In the genomic region with DNA sequence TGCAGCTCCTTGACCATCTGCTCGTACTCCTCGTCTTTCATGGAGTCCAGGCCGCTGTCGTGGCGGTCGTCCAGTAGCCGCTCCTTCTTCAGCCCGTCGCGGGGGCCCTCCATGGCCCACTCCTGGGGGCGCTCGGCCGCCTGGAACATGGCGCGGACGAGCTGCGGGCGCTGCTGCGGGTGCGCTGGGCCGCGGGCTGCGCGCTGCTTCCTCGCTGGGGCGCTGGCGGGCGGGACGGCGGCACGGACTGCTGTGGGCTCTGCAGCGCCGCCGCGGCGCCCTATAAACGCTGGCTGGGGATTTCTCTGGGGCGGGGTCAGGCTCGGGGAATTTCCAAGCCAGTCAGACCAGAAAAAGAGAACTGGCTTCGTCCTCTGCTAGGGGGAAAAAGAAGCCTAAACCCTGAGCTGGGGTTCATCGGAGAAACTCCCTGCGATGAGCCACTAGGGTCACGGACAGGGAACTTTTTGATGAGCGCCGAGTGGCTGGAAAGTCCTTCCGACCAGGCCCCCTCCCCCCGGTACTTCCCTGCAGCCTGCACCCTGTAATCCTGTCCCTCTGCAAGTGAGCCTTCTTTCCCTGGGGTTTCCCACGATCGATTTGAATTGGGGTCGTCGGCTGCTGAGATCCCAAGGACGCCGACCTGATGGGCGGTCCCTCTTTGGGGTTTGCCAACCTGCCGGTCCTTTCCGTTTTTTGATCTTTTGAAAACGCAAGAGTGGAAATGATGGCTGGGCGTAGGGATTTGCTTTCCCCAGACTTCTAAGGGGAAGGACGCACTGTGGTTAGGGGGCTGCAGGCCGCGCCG, we compare ENCODE assay signal across 8 cellular contexts. TPM values are rescaled to one million over a fixed set of nuclear protein-coding genes. Genes with fewer than 3 reads are reported as not detected.
DNase-seq lines count a peak whose midpoint lies in the region; ATAC-seq and TF ChIP-seq lines count a peak whose summit lies in the region.

Gene NFKBIA, minus strand, starts transcription at position 254 of the 808 bp plus-strand sequence. Its CDS starts 105 bp downstream, at position 149.

- DNase-seq in NCI-H2081 (lab: John Stamatoyannopoulos, UW) (peak; percentile 69 to 80), NCI-H2081 treated with DMSO at 0.1 percent for 48 hours (lab: John Stamatoyannopoulos, UW) (no peak), NCI-H2029 treated with DMSO at 0.1 percent for 48 hours (lab: John Stamatoyannopoulos, UW) (peak; percentile 99), T1000 (lab: John Stamatoyannopoulos, UW) (peak; percentile 81), astrocyte of the hippocampus (ENCODE audit: low read depth, low spot score) (peak; percentile 97), hypothalamus (lab: John Stamatoyannopoulos, UW) (peak; percentile 34 to 94 (median 82)), sigmoid colon (peak; percentile 96)

- ATAC-seq in HG02981 (IDR thresholded peaks at IDR 0.05; ENCODE audit: unreplicated experiment) = peak; percentile 46

- TF ChIP-seq CTCF in sigmoid colon (IDR thresholded peaks at IDR 0.05) = peak in 1 of 4 experiments; percentile 21

- WGBS in sigmoid colon, 2 donors = 0 to 1% methylated on average over 62 of the region's 62 CpGs

- intact Hi-C loops in sigmoid colon (cut with DNase I) = loop anchor here (1.0 to 10.0 kb wide), 8 partner anchors 63 to 692 kb away; partner anchors contain the start of genes BRMS1L, CFL2, FAM177A1 and PPP2R3C

- H3K36me3 ChIP-seq in sigmoid colon = peaks cover 29 to 40% (median 38%) of the 10 kb centered on the region in 4 donors

- peaks cover 0 to 56% (median 45%) of the 10 kb centered on the region in 4 donors for H3K4me1 ChIP-seq in sigmoid colon

- TF ChIP-seq EP300 in sigmoid colon (IDR thresholded peaks at IDR 0.05) = peak in 1 of 4 donors; percentile 15

- H3K4me3 ChIP-seq in sigmoid colon = peak within 1 kb of the TSS; percentile 83 to 99 (median 96)

- H3K27me3 ChIP-seq in sigmoid colon = no peaks in the 10 kb centered on the region

- TF ChIP-seq POLR2A in sigmoid colon (IDR thresholded peaks at IDR 0.05) = peak; percentile 65 to 70

- H3K27ac ChIP-seq in sigmoid colon = peak within 1 kb of the TSS; percentile 97 to 100 (median 100)

- no peaks in the 10 kb centered on the region for H3K9me3 ChIP-seq in sigmoid colon

RNA-seq across cellular contexts. Expression of gene NFKBIA, which starts in this region (rescaled TPM):
- 100 to 1,000 TPM; 258 to 340 (median 289) TPM for total RNA-seq in sigmoid colon
- polyA plus RNA-seq in sigmoid colon = 100 to 1,000 TPM in 2 of 3 donors, 10 to 100 TPM in 1; 95.5 to 188 (median 158) TPM
